8 cellular contexts compared by ENCODE assay signal in the genomic region with DNA sequence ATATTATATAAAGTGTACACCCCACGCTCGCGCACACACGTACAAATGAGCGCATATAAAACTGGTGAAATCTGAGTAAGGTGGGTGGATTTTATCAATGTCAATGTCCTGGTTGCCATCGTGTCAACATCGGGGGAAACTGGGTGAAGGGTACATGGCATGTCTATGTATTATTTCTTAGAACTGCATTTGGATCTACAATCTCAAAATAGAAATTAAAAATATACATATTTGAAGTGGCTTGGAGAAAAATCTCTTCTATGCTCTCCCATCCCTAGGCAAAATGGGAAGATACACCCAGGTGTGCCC. TPM values are rescaled to one million over a fixed set of nuclear protein-coding genes. Genes with fewer than 3 reads are reported as not detected.
A peak's percentile ranks its signal among the peaks of the same experiment; 100 is the strongest.
DNase-seq lines count a peak whose midpoint lies in the region; ATAC-seq, FAIRE-seq and TF ChIP-seq lines count a peak whose summit lies in the region.

No MANE protein-coding gene starts in this region.

- peak overlapping the region; percentile 86 for H3K4me3 Mint-ChIP-seq in T-helper 17 cell

- H3K27me3 Mint-ChIP-seq in T-helper 17 cell, result peaks cover 40% of the 10 kb centered on the region

- H3K79me2 ChIP-seq in GM23248 (ENCODE audit: insufficient read depth), result no peaks in the 10 kb centered on the region

- H3K27ac ChIP-seq in GM23248, result peak overlapping the region; percentile 8; the same call in 1 of the 2 replicates

- H4K20me1 ChIP-seq in GM23248 (ENCODE audit: insufficient read depth), result no peaks in the 10 kb centered on the region

- H3K9me3 ChIP-seq in GM23248 (ENCODE audit: low read depth) (no peaks in the 10 kb centered on the region), T-helper 17 cell (ENCODE audit: control insufficient read depth, low read length, poor library complexity, severe bottlenecking) (no peaks in the 10 kb centered on the region)

- H3K27ac Mint-ChIP-seq in T-helper 17 cell, result peak overlapping the region; percentile 89

- 30 to 32% methylated on average over 7 of the region's 7 CpGs for WGBS in GM23248 (ENCODE audit: low coverage in 1 of 2, low lambda C conversion rate in 2 of 2, missing lambda C conversion rate in 2 of 2), 2 experiments

- H3K4me3 ChIP-seq in GM23248 (peak overlapping the region; percentile 82), fibroblast of the aortic adventitia (ENCODE audit: low read depth, low read length) (peak overlapping the region; percentile 73)

- peaks cover 17% of the 10 kb centered on the region for H3K4me1 Mint-ChIP-seq in T-helper 17 cell

- H3K27me3 ChIP-seq in GM23248 (replicated peaks; ENCODE audit: insufficient read depth), result peaks cover 41% of the 10 kb centered on the region

- H3K9me2 ChIP-seq in GM23248 (ENCODE audit: insufficient read depth), result no peaks in the 10 kb centered on the region

- H2AFZ ChIP-seq in GM23248, result peak overlapping the region; percentile 74

- in situ Hi-C loops in GM23248 (cut with MboI), result no loop called here

- no peak for DNase-seq in GM23248
- DNase-seq in T-helper 17 cell, result no peak
- no peak for DNase-seq in fibroblast of the aortic adventitia (ENCODE audit: low read depth)
- peak; percentile 52 for DNase-seq in putamen (ENCODE audit: low spot score)
- no peak for DNase-seq in NCI-H226
- no peak for DNase-seq in D721Med (ENCODE audit: insufficient read length, low spot score)
- DNase-seq in inferior parietal cortex (ENCODE audit: extremely low spot score), result no peak

- H3K36me3 ChIP-seq in GM23248 (ENCODE audit: low read depth), result no peaks in the 10 kb centered on the region

- ATAC-seq in T-helper 17 cell, result no peak
- ATAC-seq in GM18505 (IDR thresholded peaks at IDR 0.05; ENCODE audit: unreplicated experiment), result no peak

- peak overlapping the region; percentile 87 for H3K4me2 ChIP-seq in GM23248 (ENCODE audit: unreplicated experiment)

- no peaks in the 10 kb centered on the region for H3K4me1 ChIP-seq in GM23248 (ENCODE audit: insufficient read depth)

- no peak for FAIRE-seq in D721Med (lab: Jason Lieb, UNC)

- no peaks in the 10 kb centered on the region for H3K36me3 Mint-ChIP-seq in T-helper 17 cell (ENCODE audit: low read depth)

- TF ChIP-seq CTCF in fibroblast of the aortic adventitia (IDR thresholded peaks at IDR 0.05; ENCODE audit: insufficient read depth, low read length), result no peak
- no peak for TF ChIP-seq CTCF in D721Med (IDR thresholded peaks at IDR 0.05; ENCODE audit: insufficient read depth, missing control alignments)

- peaks cover 11% of the 10 kb centered on the region for H3F3A ChIP-seq in GM23248 (ENCODE audit: insufficient read depth)

- peak overlapping the region; percentile 84 for H3K9ac ChIP-seq in GM23248

- TF ChIP-seq POLR2A in GM18505 (IDR thresholded peaks at IDR 0.05; ENCODE audit: borderline replicate concordance, extremely low read depth, insufficient read depth, insufficient read length), result no peak

RNA-seq across cellular contexts. Expression of gene WHRN, which starts 0.8 kb away (rescaled TPM):
- 0.76 and 1.1 TPM in 2 replicates for total RNA-seq in GM23248 (2014; rRNA removed; shearing (Covaris generic))
- 1.5 and 1.8 TPM in 2 replicates for polyA plus RNA-seq in GM23248 (2016; fragmentation: Nextera tagmentation; extraction: Ambion mirVana)
- 10 to 100 TPM; 18.2 to 32.6 TPM for total RNA-seq in T-helper 17 cell
- total RNA-seq in fibroblast of the aortic adventitia (ENCODE audit: low replicate concordance), result 2.1 and 3.5 TPM in 2 replicates
